In the genomic region with DNA sequence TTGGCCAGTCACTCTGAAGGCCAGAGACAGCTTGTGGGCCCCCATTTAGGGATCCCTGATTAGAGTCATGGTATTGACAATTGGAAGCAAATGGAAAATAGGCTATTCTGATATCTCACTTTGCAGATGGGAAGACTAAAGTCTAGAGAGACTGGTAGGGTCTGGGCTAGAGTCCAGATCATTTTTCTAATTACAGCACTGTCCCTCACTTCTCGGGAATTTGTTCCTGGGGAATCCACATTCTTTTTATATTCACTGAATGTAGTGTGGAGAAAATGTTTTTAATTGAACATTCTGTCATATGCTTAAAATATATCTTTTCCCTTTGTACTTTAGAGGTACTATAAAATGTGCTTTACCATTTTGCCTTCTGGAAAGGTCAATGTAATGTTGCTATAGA, we compare ENCODE assay signal across 9 cellular contexts. TPM values are rescaled to one million over a fixed set of nuclear protein-coding genes. Genes with fewer than 3 reads are reported as not detected.
DNase-seq lines count a peak whose midpoint lies in the region; ATAC-seq and TF ChIP-seq lines count a peak whose summit lies in the region.
"Had no signal": no experiment of that assay in that cellular context is flagged by ENCODE, and none has a peak within 500 bp of the region (broad histone marks: within the 10 kb centered on the region; RNA-seq: fewer than 3 reads in every experiment).

No MANE protein-coding gene starts in this region.

- intact Hi-C loops in prostate gland (cut with DNase I), result no loop called here
- intact Hi-C loops in sigmoid colon (cut with DNase I), result no loop called here

- H3K27ac ChIP-seq in prostate gland, result peak overlapping the region; percentile 88 to 90
- peak overlapping the region in 2 of 4 donors; percentile 83 to 91 for H3K27ac ChIP-seq in sigmoid colon

- DNase-seq in T-helper 2 cell treated with Interferon-gamma antibody and Interleukin-4, amounts not matched to agents 5 μg/mL and 100 μg/mL, for 36 hours (ENCODE audit: low spot score), result no peak
- DNase-seq in T-helper 2 cell (no peak), NB4 (ENCODE audit: low read depth) (no peak), prostate gland (ENCODE audit: low spot score) (no peak), putamen (ENCODE audit: low spot score) (no peak), sigmoid colon (no peak)
- DNase-seq: NCI-H1930 had no signal

- TF ChIP-seq EP300 in sigmoid colon (IDR thresholded peaks at IDR 0.05), result no peak

- H3K4me1 ChIP-seq in endocrine pancreas (ENCODE audit: control insufficient read depth, insufficient read depth, low read length) (no peaks in the 10 kb centered on the region), prostate gland (replicated peaks) (peaks cover 3% of the 10 kb centered on the region), sigmoid colon (peaks cover 0 to 38% (median 33%) of the 10 kb centered on the region in 4 donors)

- TF ChIP-seq CTCF in NB4 (IDR thresholded peaks at IDR 0.05; ENCODE audit: low read depth, low read length) (no peak), prostate gland (IDR thresholded peaks at IDR 0.05) (no peak), sigmoid colon (IDR thresholded peaks at IDR 0.05) (no peak)

- peaks cover 28% of the 10 kb centered on the region for H3K4me1 Mint-ChIP-seq in T-helper 2 cell treated with Interferon-gamma antibody and Interleukin-4, amounts not matched to agents 5 μg/mL and 100 μg/mL, for 36 hours (ENCODE audit: low read depth)

- H3K27ac Mint-ChIP-seq in T-helper 2 cell treated with Interferon-gamma antibody and Interleukin-4, amounts not matched to agents 5 μg/mL and 100 μg/mL, for 36 hours, result peak overlapping the region; percentile 97

- H3K9ac ChIP-seq in endocrine pancreas (ENCODE audit: control insufficient read depth, insufficient read depth, low read length), result no peak overlapping the region

- H3K4me3 ChIP-seq in NB4 (ENCODE audit: low read depth, low read length) (peak overlapping the region; percentile 93), endocrine pancreas (ENCODE audit: control insufficient read depth, insufficient read depth, low read length) (peak overlapping the region; percentile 94), prostate gland (peak overlapping the region in 1 of 2 donors; percentile 82), sigmoid colon (peak overlapping the region in 1 of 4 donors; percentile 95)

- H3K36me3 ChIP-seq in endocrine pancreas (ENCODE audit: control insufficient read depth, insufficient read depth, low read length) (no peaks in the 10 kb centered on the region), prostate gland (no peaks in the 10 kb centered on the region), sigmoid colon (no peaks in the 10 kb centered on the region)

- H3K9me3 Mint-ChIP-seq in T-helper 2 cell treated with Interferon-gamma antibody and Interleukin-4, amounts not matched to agents 5 μg/mL and 100 μg/mL, for 36 hours, result no peaks in the 10 kb centered on the region

- TF ChIP-seq POLR2A in NB4 (IDR thresholded peaks at IDR 0.05; ENCODE audit: extremely low read depth, insufficient read length), result no peak
- TF ChIP-seq POLR2A in prostate gland (IDR thresholded peaks at IDR 0.05), result no peak
- no peak for TF ChIP-seq POLR2A in sigmoid colon (IDR thresholded peaks at IDR 0.05)

- H3K27me3 ChIP-seq in endocrine pancreas (ENCODE audit: control insufficient read depth, insufficient read depth, low read length) (no peaks in the 10 kb centered on the region), prostate gland (replicated peaks; ENCODE audit: insufficient read depth) (no peaks in the 10 kb centered on the region), sigmoid colon (no peaks in the 10 kb centered on the region)

- peaks cover 2% of the 10 kb centered on the region for H3K36me3 Mint-ChIP-seq in T-helper 2 cell treated with Interferon-gamma antibody and Interleukin-4, amounts not matched to agents 5 μg/mL and 100 μg/mL, for 36 hours (ENCODE audit: low read depth)

- H3K9me3 ChIP-seq in endocrine pancreas (ENCODE audit: control insufficient read depth, low read length) (no peaks in the 10 kb centered on the region), prostate gland (no peaks in the 10 kb centered on the region), sigmoid colon (no peaks in the 10 kb centered on the region)

- ATAC-seq in GM21619 (IDR thresholded peaks at IDR 0.05; ENCODE audit: unreplicated experiment), result no peak

- WGBS in prostate gland, result 21% methylated on average over 1 of the region's 1 CpG
- 21 to 62% methylated on average over 1 of the region's 1 CpG for WGBS in sigmoid colon, 2 donors

- no peaks in the 10 kb centered on the region for H3K27me3 Mint-ChIP-seq in T-helper 2 cell treated with Interferon-gamma antibody and Interleukin-4, amounts not matched to agents 5 μg/mL and 100 μg/mL, for 36 hours (ENCODE audit: low read depth)

- peak overlapping the region; percentile 98 for H3K4me3 Mint-ChIP-seq in T-helper 2 cell treated with Interferon-gamma antibody and Interleukin-4, amounts not matched to agents 5 μg/mL and 100 μg/mL, for 36 hours

RNA-seq across cellular contexts. Expression of a gene that starts 1.1 kb away (rescaled TPM):
- 10 to 100 TPM; 31.7 to 40.9 TPM for total RNA-seq in prostate gland
- 10 to 100 TPM; 12.8 to 31.9 (median 16.2) TPM for total RNA-seq in sigmoid colon
- 10 to 100 TPM in 1 of 3 donors, 1 to 10 TPM in 2; 6.7 to 19.7 (median 7.2) TPM for polyA plus RNA-seq in sigmoid colon

RNA-seq across cellular contexts. Expression of a gene that starts 1.3 kb away (rescaled TPM):
- total RNA-seq in prostate gland (100 to 1,000 TPM; 164 to 233 TPM), sigmoid colon (10 to 100 TPM; 35.0 to 74.2 (median 44.6) TPM)
- polyA plus RNA-seq in sigmoid colon, result 10 to 100 TPM in 2 of 3 donors, 1 to 10 TPM in 1; 9.0 to 37.5 (median 15.0) TPM
